28 cellular contexts compared by ENCODE assay signal in the genomic region with DNA sequence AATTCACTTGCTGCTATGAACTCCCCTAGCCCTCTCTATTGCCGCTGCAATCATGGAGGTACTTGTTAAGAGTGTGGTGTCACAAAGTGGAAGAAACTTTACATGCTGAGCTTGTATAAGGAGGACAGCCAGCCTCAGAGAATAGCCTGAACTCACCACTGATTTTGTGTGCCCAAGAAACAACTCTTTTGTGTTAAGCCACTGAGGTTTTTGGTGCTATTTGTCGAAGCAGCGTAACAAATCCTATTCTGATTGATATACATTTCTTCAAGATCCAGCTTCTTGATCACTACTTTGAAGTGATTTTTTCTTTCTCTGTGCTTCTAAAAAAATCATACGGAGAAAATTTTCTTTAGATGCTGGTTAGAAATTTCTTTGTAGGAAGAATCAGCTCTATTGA.
"Had no signal": no experiment of that assay in that cellular context is flagged by ENCODE, and none has a peak within 500 bp of the region (broad histone marks: within the 10 kb centered on the region; RNA-seq: fewer than 3 reads in every experiment).

No MANE protein-coding gene starts in this region.

- H3K36me3 ChIP-seq: neural progenitor cell, ovary, stomach, thoracic aorta, thyroid gland, tibial nerve, upper lobe of right lung, uterus had no signal

- H3K4me1 Mint-ChIP-seq: naive thymus-derived CD4-positive, alpha-beta T cell; natural killer cell; nephron; neural progenitor cell; stimulated activated effector memory CD8-positive, alpha-beta T cell treated with anti-CD3 and anti-CD28 coated beads, Interleukin-12 subunit alpha, Interleukin-12 subunit beta, amount 100 ng/mL, for 72 hours; stimulated activated naive B cell treated with anti-CD40 and anti-IgM and Interleukin-4, amounts not matched to agents 10 μg/mL and 1 μg/mL and 100 μg/mL, for 72 hours had no signal

- H3K9ac ChIP-seq: neural progenitor cell, parathyroid adenoma had no signal

- H3K4me3 Mint-ChIP-seq: naive thymus-derived CD4-positive, alpha-beta T cell; natural killer cell; nephron; neural progenitor cell; stimulated activated effector memory CD8-positive, alpha-beta T cell treated with anti-CD3 and anti-CD28 coated beads, Interleukin-12 subunit alpha, Interleukin-12 subunit beta, amount 100 ng/mL, for 72 hours; stimulated activated naive B cell treated with anti-CD40 and anti-IgM and Interleukin-4, amounts not matched to agents 10 μg/mL and 1 μg/mL and 100 μg/mL, for 72 hours; stimulated activated naive CD8-positive, alpha-beta T cell treated with anti-CD3 and anti-CD28 coated beads, Interleukin-15, Interleukin-2, amounts not matched to agents 100 ng/mL and 50 ng/mL, for 24 hours; type B pancreatic cell had no signal

- H3K4me2 ChIP-seq: neural progenitor cell had no signal

- H3K27me3 ChIP-seq: neural progenitor cell, ovary, stomach, thyroid gland, tibial nerve, upper lobe of right lung, uterus had no signal

- H3K9me3 Mint-ChIP-seq: naive thymus-derived CD4-positive, alpha-beta T cell; nephron; neural progenitor cell; stimulated activated effector memory CD8-positive, alpha-beta T cell treated with anti-CD3 and anti-CD28 coated beads, Interleukin-12 subunit alpha, Interleukin-12 subunit beta, amount 100 ng/mL, for 72 hours; stimulated activated naive B cell treated with anti-CD40 and anti-IgM and Interleukin-4, amounts not matched to agents 10 μg/mL and 1 μg/mL and 100 μg/mL, for 72 hours; stimulated activated naive CD8-positive, alpha-beta T cell treated with anti-CD3 and anti-CD28 coated beads, Interleukin-15, Interleukin-2, amounts not matched to agents 100 ng/mL and 50 ng/mL, for 24 hours; type B pancreatic cell had no signal

- DNase-seq: naive thymus-derived CD4-positive, alpha-beta T cell; natural killer cell; occipital lobe; ovary; posterior cingulate gyrus; psoas muscle; right cardiac atrium; stimulated activated CD4-positive, alpha-beta T cell treated with anti-CD3 and anti-CD28 coated beads, Interleukin-15, amount 100 ng/mL, for 24 hours; stimulated activated CD4-positive, alpha-beta T cell treated with anti-CD3 and anti-CD28 coated beads, Interleukin-2, amount 100 ng/mL, for 24 hours; stimulated activated CD4-positive, alpha-beta T cell treated with anti-CD3 and anti-CD28 coated beads, Interleukin-2, amount 100 ng/mL, for 48 hours; stimulated activated CD4-positive, alpha-beta T cell treated with anti-CD3 and anti-CD28 coated beads, Interleukin-4, amount 100 ng/mL, for 24 hours; stimulated activated naive B cell treated with anti-CD40 and anti-IgM and Interleukin-4, amounts not matched to agents 10 μg/mL and 1 μg/mL and 100 μg/mL, for 72 hours; stimulated activated naive CD4-positive, alpha-beta T cell treated with Interleukin-2 at 50 U/mL for 16 hours; stomach; thyroid gland; upper lobe of right lung; uterus had no signal

- H3K27me3 Mint-ChIP-seq: progenitor cell of endocrine pancreas; stimulated activated naive B cell treated with anti-CD40 and anti-IgM and Interleukin-4, amounts not matched to agents 10 μg/mL and 1 μg/mL and 100 μg/mL, for 72 hours; type B pancreatic cell had no signal

- H3K27ac ChIP-seq: neural progenitor cell, ovary, parathyroid adenoma, psoas muscle, skin epidermis, stomach, thoracic aorta, thyroid gland, tibial nerve, upper lobe of right lung had no signal

- ATAC-seq: naive thymus-derived CD4-positive, alpha-beta T cell; natural killer cell; psoas muscle; right cardiac atrium; sciatic nerve; stimulated activated effector memory CD8-positive, alpha-beta T cell treated with anti-CD3 and anti-CD28 coated beads, Interleukin-12 subunit alpha, Interleukin-12 subunit beta, amount 100 ng/mL, for 72 hours; stimulated activated naive B cell treated with anti-CD40 and anti-IgM and Interleukin-4, amounts not matched to agents 10 μg/mL and 1 μg/mL and 100 μg/mL, for 72 hours; upper lobe of right lung had no signal

- H3K27ac Mint-ChIP-seq: naive thymus-derived CD4-positive, alpha-beta T cell; natural killer cell; nephron; neural progenitor cell; progenitor cell of endocrine pancreas; stimulated activated effector memory CD8-positive, alpha-beta T cell treated with anti-CD3 and anti-CD28 coated beads, Interleukin-12 subunit alpha, Interleukin-12 subunit beta, amount 100 ng/mL, for 72 hours; stimulated activated naive B cell treated with anti-CD40 and anti-IgM and Interleukin-4, amounts not matched to agents 10 μg/mL and 1 μg/mL and 100 μg/mL, for 72 hours; stimulated activated naive CD8-positive, alpha-beta T cell treated with anti-CD3 and anti-CD28 coated beads, Interleukin-15, Interleukin-2, amounts not matched to agents 100 ng/mL and 50 ng/mL, for 24 hours; type B pancreatic cell had no signal

- H2AFZ ChIP-seq: neural progenitor cell, parathyroid adenoma had no signal

- H3K4me1 ChIP-seq: neural progenitor cell, parathyroid adenoma, psoas muscle, thyroid gland, tibial nerve, upper lobe of right lung had no signal

- H3K4me3 ChIP-seq: neural progenitor cell, ovary, psoas muscle, skin epidermis, stomach, thoracic aorta, thyroid gland, tibial nerve, upper lobe of right lung, uterus had no signal

- H3K79me2 ChIP-seq: parathyroid adenoma had no signal

- H3K36me3 Mint-ChIP-seq: naive thymus-derived CD4-positive, alpha-beta T cell; natural killer cell; neural progenitor cell; stimulated activated effector memory CD8-positive, alpha-beta T cell treated with anti-CD3 and anti-CD28 coated beads, Interleukin-12 subunit alpha, Interleukin-12 subunit beta, amount 100 ng/mL, for 72 hours; stimulated activated naive B cell treated with anti-CD40 and anti-IgM and Interleukin-4, amounts not matched to agents 10 μg/mL and 1 μg/mL and 100 μg/mL, for 72 hours had no signal

- H3K9me3 ChIP-seq: ovary, psoas muscle, stomach, thoracic aorta, thyroid gland, tibial nerve, upper lobe of right lung, uterus had no signal
